19 cellular contexts compared by ENCODE assay signal in genomic region chr7:41114691-41115090, GRCh38.
"Had no signal": no experiment of that assay in that cellular context is flagged by ENCODE, and none has a peak within 500 bp of the region (broad histone marks: within the 10 kb centered on the region; RNA-seq: fewer than 3 reads in every experiment).

No MANE protein-coding gene starts in this region.

- H3K4me3 Mint-ChIP-seq: dendritic cell treated with granulocyte-macrophage colony-stimulating factor and Interleukin-4, amounts not matched to agents 40 ng/mL and 50 ng/mL, for 4 days; effector memory CD8-positive, alpha-beta T cell; natural killer cell; neural progenitor cell had no signal

- H3K27me3 ChIP-seq: esophagus squamous epithelium, heart left ventricle, ovary, right atrium auricular region, sigmoid colon, stomach, transverse colon had no signal

- H3K27me3 Mint-ChIP-seq: dendritic cell treated with granulocyte-macrophage colony-stimulating factor and Interleukin-4, amounts not matched to agents 40 ng/mL and 50 ng/mL, for 4 days; effector memory CD8-positive, alpha-beta T cell had no signal

- H3K36me3 ChIP-seq: esophagus squamous epithelium, heart left ventricle, neural progenitor cell, ovary, right atrium auricular region, sigmoid colon, stomach, thoracic aorta, transverse colon had no signal

- H3K9me3 Mint-ChIP-seq: dendritic cell treated with granulocyte-macrophage colony-stimulating factor and Interleukin-4, amounts not matched to agents 40 ng/mL and 50 ng/mL, for 4 days; neural progenitor cell had no signal

- H3K36me3 Mint-ChIP-seq: natural killer cell, neural progenitor cell had no signal

- H3K9me3 ChIP-seq: esophagus squamous epithelium, heart left ventricle, ovary, right atrium auricular region, sigmoid colon, stomach, thoracic aorta, transverse colon had no signal

- DNase-seq: effector memory CD8-positive, alpha-beta T cell; esophagus squamous epithelium; heart left ventricle; hippocampal formation; kidney glomerular epithelial cell; natural killer cell; nucleus accumbens; ovary; sigmoid colon; stimulated activated CD4-positive, alpha-beta T cell treated with anti-CD3 and anti-CD28 coated beads, Interleukin-12 subunit alpha, Interleukin-12 subunit beta, amount 100 ng/mL, for 4 hours; stimulated activated naive CD4-positive, alpha-beta T cell; stomach; substantia nigra; transverse colon had no signal

- H3K4me2 ChIP-seq: neural progenitor cell had no signal

- H3K4me1 Mint-ChIP-seq: natural killer cell, neural progenitor cell had no signal

- H3K9ac ChIP-seq: neural progenitor cell had no signal

- H3K27ac Mint-ChIP-seq: dendritic cell treated with granulocyte-macrophage colony-stimulating factor and Interleukin-4, amounts not matched to agents 40 ng/mL and 50 ng/mL, for 4 days; effector memory CD8-positive, alpha-beta T cell; natural killer cell; neural progenitor cell had no signal

- H3K4me3 ChIP-seq: esophagus squamous epithelium, heart left ventricle, neural progenitor cell, ovary, right atrium auricular region, sigmoid colon, skin epidermis, stomach, thoracic aorta, transverse colon had no signal

- ATAC-seq: effector memory CD8-positive, alpha-beta T cell; heart left ventricle; natural killer cell had no signal

- H3K4me1 ChIP-seq: heart left ventricle, right atrium auricular region, sigmoid colon, stomach, transverse colon had no signal

- H3K27ac ChIP-seq: esophagus squamous epithelium, heart left ventricle, neural progenitor cell, ovary, right atrium auricular region, sigmoid colon, skin epidermis, stomach, thoracic aorta, transverse colon had no signal

- H2AFZ ChIP-seq: neural progenitor cell had no signal
